ENCODE assay signal across 1 cellular context in the genomic region with DNA sequence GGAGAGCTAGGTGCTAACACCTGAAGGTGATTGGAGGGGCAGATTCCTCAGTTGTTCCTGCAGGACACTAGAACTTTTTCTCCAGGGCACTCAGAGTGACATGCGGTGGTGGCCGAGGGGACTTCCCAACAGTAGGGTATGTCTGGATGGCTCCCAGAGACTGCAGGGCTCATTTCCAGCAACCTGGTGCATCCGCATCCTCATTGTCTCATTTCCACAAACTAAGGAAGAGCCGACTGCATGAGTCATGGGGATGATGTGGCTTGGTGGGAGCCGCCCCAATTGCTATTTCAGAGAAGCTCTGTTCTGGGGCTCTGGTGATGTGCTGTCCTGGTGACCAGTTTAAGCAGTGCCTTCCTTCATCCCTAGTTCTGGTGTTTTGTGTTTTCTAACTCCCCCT.
TF ChIP-seq lines count a peak whose summit lies in the region.

No MANE protein-coding gene starts in this region.

TF ChIP-seq in SK-N-SH, 30 proteins besides CTCF, POLR2A, EP300 and RAD21 (continued from another document):
- TF ChIP-seq, protein P1, sequence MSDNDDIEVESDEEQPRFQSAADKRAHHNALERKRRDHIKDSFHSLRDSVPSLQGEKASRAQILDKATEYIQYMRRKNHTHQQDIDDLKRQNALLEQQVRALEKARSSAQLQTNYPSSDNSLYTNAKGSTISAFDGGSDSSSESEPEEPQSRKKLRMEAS (IDR thresholded peaks at IDR 0.05; ENCODE audit: low read depth) = 0 out of 2 replicates have a peak, but pooled peaks have one; percentile 77
- TF ChIP-seq, protein P2, sequence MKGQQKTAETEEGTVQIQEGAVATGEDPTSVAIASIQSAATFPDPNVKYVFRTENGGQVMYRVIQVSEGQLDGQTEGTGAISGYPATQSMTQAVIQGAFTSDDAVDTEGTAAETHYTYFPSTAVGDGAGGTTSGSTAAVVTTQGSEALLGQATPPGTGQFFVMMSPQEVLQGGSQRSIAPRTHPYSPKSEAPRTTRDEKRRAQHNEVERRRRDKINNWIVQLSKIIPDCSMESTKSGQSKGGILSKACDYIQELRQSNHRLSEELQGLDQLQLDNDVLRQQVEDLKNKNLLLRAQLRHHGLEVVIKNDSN (IDR thresholded peaks at IDR 0.05; ENCODE audit: borderline replicate concordance, low read depth) = 0 out of 2 replicates have a peak, but pooled peaks have one; percentile 6
- TF ChIP-seq SMC3 (IDR thresholded peaks at IDR 0.05; ENCODE audit: low read depth, low read length) (no peak), FOSL2 (IDR thresholded peaks at IDR 0.05; ENCODE audit: borderline replicate concordance, low read depth) (peak; percentile 95), NRF1 (IDR thresholded peaks at IDR 0.05; ENCODE audit: low read depth, low read length) (no peak)
